1 cellular context compared by ENCODE assay signal in genomic region chr12:107331912-107332311, GRCh38.
TF ChIP-seq lines count a peak whose summit lies in the region.

No MANE protein-coding gene starts in this region.

TF ChIP-seq in K562, 482 proteins besides CTCF, POLR2A, EP300 and RAD21:
- no peak for TF ChIP-seq ZNF239 (CRISPR knock-in tag; IDR thresholded peaks at IDR 0.05)
- peak; percentile 32; the same call in 1 of the 2 replicates for TF ChIP-seq NFIC (IDR thresholded peaks at IDR 0.05)
- TF ChIP-seq MCM5 (IDR thresholded peaks at IDR 0.05; ENCODE audit: low read depth), result no peak
- TF ChIP-seq ZNF512 (tag; IDR thresholded peaks at IDR 0.05), result no peak
- TF ChIP-seq POLR2AphosphoS2 (IDR thresholded peaks at IDR 0.05; ENCODE audit: low read length), result no peak
- TF ChIP-seq ARHGAP35 (IDR thresholded peaks at IDR 0.05; ENCODE audit: partially characterized antibody), result no peak
- no peak for TF ChIP-seq E2F5 (CRISPR knock-in tag; IDR thresholded peaks at IDR 0.05)
